Comparison of ENCODE assay signal across 10 cellular contexts in the genomic region with DNA sequence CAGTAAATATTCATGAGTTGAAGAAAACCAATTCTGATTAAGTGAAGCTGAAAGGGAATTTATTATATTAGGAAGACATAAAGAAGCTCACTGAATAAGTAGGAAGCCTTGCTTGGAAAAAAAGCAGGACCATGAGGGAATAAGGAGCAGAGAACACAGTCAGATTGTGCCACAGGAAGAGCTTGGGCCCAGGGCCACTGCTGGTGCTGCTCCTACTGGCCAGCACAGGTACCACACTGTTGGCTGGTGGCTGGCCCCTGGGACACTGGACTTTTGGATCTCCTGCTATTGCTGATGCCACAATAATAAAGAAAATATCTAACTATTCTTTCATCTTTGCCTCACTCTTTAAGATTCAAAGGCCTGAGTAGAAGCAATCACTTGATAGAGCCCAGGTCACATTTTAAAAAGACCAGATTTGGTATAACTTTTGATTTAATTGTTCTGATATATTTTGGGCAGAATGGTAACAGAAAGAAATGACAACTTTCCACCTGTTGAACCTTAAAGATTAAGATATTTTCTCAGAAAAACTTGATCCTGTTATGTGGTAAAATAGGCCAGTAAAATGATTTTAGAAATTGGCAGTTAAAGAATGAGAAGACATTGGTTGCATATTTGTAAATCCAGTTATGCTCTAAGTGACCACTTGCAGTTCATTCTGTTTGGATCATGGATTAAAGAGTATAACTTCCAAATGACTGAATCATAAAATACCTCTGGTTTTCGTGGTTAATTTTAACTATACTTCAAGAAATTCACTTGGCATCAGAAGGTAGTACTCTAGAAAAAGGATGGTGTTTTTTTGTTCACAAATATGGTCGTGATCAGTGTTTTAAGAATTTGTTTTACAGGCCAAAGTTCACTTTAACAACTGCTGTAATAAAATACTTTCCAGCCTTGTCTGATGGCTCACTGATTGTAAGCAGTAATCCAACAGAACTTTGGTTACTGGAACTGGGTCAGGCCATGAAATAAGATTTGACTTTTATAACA.
A peak's percentile ranks its signal among the peaks of the same experiment; 100 is the strongest.
DNase-seq lines count a peak whose midpoint lies in the region; ATAC-seq, FAIRE-seq and TF ChIP-seq lines count a peak whose summit lies in the region.
"Had no signal": no experiment of that assay in that cellular context is flagged by ENCODE, and none has a peak within 500 bp of the region (broad histone marks: within the 10 kb centered on the region; RNA-seq: fewer than 3 reads in every experiment).

No MANE protein-coding gene starts in this region.

- H3K4me1 Mint-ChIP-seq in activated T-cell treated with anti-CD3 and anti-CD28 coated beads, Interleukin-2, amount 50 U/mL, for 4 hours (ENCODE audit: low read depth), result no peaks in the 10 kb centered on the region
- H3K4me1 Mint-ChIP-seq in stimulated activated memory B cell treated with anti-CD40 and anti-IgM and Interleukin-4, amounts not matched to agents 10 μg/mL and 1 μg/mL and 100 μg/mL, for 72 hours, result no peaks in the 10 kb centered on the region

- H3K9me3 ChIP-seq in HepG2 (ENCODE audit: low read length), result no peaks in the 10 kb centered on the region

- no TSS peak for BruUV-seq in HepG2 (replicated peaks; lab: Mats Ljungman, UMichigan)

- ATAC-seq in HG03378 (IDR thresholded peaks at IDR 0.05; ENCODE audit: unreplicated experiment), result peak; percentile 55
- ATAC-seq in HepG2, result peak; percentile 99
- ATAC-seq in activated T-cell treated with anti-CD3 and anti-CD28 coated beads, Interleukin-2, amount 50 U/mL, for 4 hours, result no peak
- ATAC-seq in stimulated activated memory B cell treated with anti-CD40 and anti-IgM and Interleukin-4, amounts not matched to agents 10 μg/mL and 1 μg/mL and 100 μg/mL, for 72 hours, result no peak
- ATAC-seq: activated T-cell treated with anti-CD3 and anti-CD28 coated beads, Interleukin-2, amount 50 U/mL, for 72 hours had no signal

- TF ChIP-seq CTCF in HepG2 (CRISPR knock-in tag; IDR thresholded peaks at IDR 0.05), result peak; percentile 52

- no peak for FAIRE-seq in HepG2 (lab: Jason Lieb, UNC)
- FAIRE-seq: A204.1 had no signal

- no peak for TF ChIP-seq EP300 in HepG2 (IDR thresholded peaks at IDR 0.05; ENCODE audit: low read depth in 2 of 2, low read length in 2 of 2)
- no peak for TF ChIP-seq EP300 in HepG2 (CRISPR knock-in tag; IDR thresholded peaks at IDR 0.05; ENCODE audit: borderline replicate concordance)

- H3K4me2 ChIP-seq in HepG2 (ENCODE audit: low read depth, low read length), result no peak overlapping the region

- in situ Hi-C loops in HepG2 (cut with HindIII; ENCODE audit: extremely low pct_ligation_motif_present, low pct_unique_long_range_greater_than_20kb), result no loop called here

- H3K27ac Mint-ChIP-seq in stimulated activated memory B cell treated with anti-CD40 and anti-IgM and Interleukin-4, amounts not matched to agents 10 μg/mL and 1 μg/mL and 100 μg/mL, for 72 hours, result no peak overlapping the region
- H3K27ac Mint-ChIP-seq: activated T-cell treated with anti-CD3 and anti-CD28 coated beads, Interleukin-2, amount 50 U/mL, for 72 hours had no signal

- peaks cover 23% of the 10 kb centered on the region for H3K36me3 Mint-ChIP-seq in activated T-cell treated with anti-CD3 and anti-CD28 coated beads, Interleukin-2, amount 50 U/mL, for 4 hours (ENCODE audit: insufficient read depth)
- peaks cover 51% of the 10 kb centered on the region for H3K36me3 Mint-ChIP-seq in stimulated activated memory B cell treated with anti-CD40 and anti-IgM and Interleukin-4, amounts not matched to agents 10 μg/mL and 1 μg/mL and 100 μg/mL, for 72 hours

- H3K27me3 ChIP-seq in HepG2 (ENCODE audit: control insufficient read depth in 1 of 2, insufficient read depth in 2 of 2, low read length in 2 of 2), result no peaks in the 10 kb centered on the region

- no peaks in the 10 kb centered on the region for H3K9me3 Mint-ChIP-seq in activated T-cell treated with anti-CD3 and anti-CD28 coated beads, Interleukin-2, amount 50 U/mL, for 4 hours
- no peaks in the 10 kb centered on the region for H3K9me3 Mint-ChIP-seq in stimulated activated memory B cell treated with anti-CD40 and anti-IgM and Interleukin-4, amounts not matched to agents 10 μg/mL and 1 μg/mL and 100 μg/mL, for 72 hours
- H3K9me3 Mint-ChIP-seq: activated T-cell treated with anti-CD3 and anti-CD28 coated beads, Interleukin-2, amount 50 U/mL, for 72 hours had no signal

- CTCF ChIA-PET in HepG2 (lab: Yijun Ruan, JAX; ENCODE audit: low intra/inter-chr PET ratio, low total read pairs), result no interaction called here

- H3K79me2 ChIP-seq in HepG2 (ENCODE audit: insufficient read depth, low read length), result no peaks in the 10 kb centered on the region

- H3K4me3 Mint-ChIP-seq in activated T-cell treated with anti-CD3 and anti-CD28 coated beads, Interleukin-2, amount 50 U/mL, for 4 hours, result no peak overlapping the region
- H3K4me3 Mint-ChIP-seq in stimulated activated memory B cell treated with anti-CD40 and anti-IgM and Interleukin-4, amounts not matched to agents 10 μg/mL and 1 μg/mL and 100 μg/mL, for 72 hours, result no peak overlapping the region
- H3K4me3 Mint-ChIP-seq: activated T-cell treated with anti-CD3 and anti-CD28 coated beads, Interleukin-2, amount 50 U/mL, for 72 hours had no signal

- intact Hi-C loops in HepG2 (cut with micrococcal nuclease; ENCODE audit: unreplicated experiment), result no loop called here

- peaks cover 4 to 15% of the 10 kb centered on the region in 2 experiments; a peak in 2 of 5 replicates for H3K36me3 ChIP-seq in HepG2 (replicated peaks in 1 of 2; ENCODE audit: control insufficient read depth in 1 of 2, insufficient read depth in 2 of 2, low read length in 2 of 2)

- H2AFZ ChIP-seq in HepG2 (ENCODE audit: low read length), result no peak overlapping the region

- POLR2A ChIA-PET in HepG2 (lab: Yijun Ruan, JAX), result no interaction called here

- H3K9ac ChIP-seq in HepG2 (ENCODE audit: insufficient read depth, low read depth, low read length), result no peak overlapping the region

- H4K20me1 ChIP-seq in HepG2 (ENCODE audit: insufficient read depth, low read length), result no peaks in the 10 kb centered on the region

- H3K4me3 ChIP-seq in HepG2 (replicated peaks in 1 of 3; ENCODE audit: insufficient read depth in 1 of 3, low read depth in 2 of 3, low read length in 3 of 3), result no peak overlapping the region

- 0 out of 2 replicates have a peak, but pooled peaks have one; percentile 16 for TF ChIP-seq RAD21 in HepG2 (CRISPR knock-in tag; IDR thresholded peaks at IDR 0.05)

- TF ChIP-seq POLR2A in HepG2 (IDR thresholded peaks at IDR 0.05; ENCODE audit: insufficient read depth in 1 of 2, low read depth in 2 of 2, low read length in 2 of 2), result no peak

- H3K27me3 Mint-ChIP-seq in activated T-cell treated with anti-CD3 and anti-CD28 coated beads, Interleukin-2, amount 50 U/mL, for 4 hours (ENCODE audit: low read depth), result no peaks in the 10 kb centered on the region
- H3K27me3 Mint-ChIP-seq in stimulated activated memory B cell treated with anti-CD40 and anti-IgM and Interleukin-4, amounts not matched to agents 10 μg/mL and 1 μg/mL and 100 μg/mL, for 72 hours, result no peaks in the 10 kb centered on the region

- DNase-seq in DMS 273 (lab: John Stamatoyannopoulos, UW; ENCODE audit: unreplicated experiment) (peak; percentile 30), DMS 273 treated with DMSO at 0.1 percent for 48 hours (lab: John Stamatoyannopoulos, UW) (no peak), astrocyte of the hippocampus (ENCODE audit: low read depth, low spot score) (peak; percentile 86), HepG2 (ENCODE audit: low spot score) (peak; percentile 38)
- no peak for DNase-seq in stimulated activated CD4-positive, alpha-beta T cell treated with anti-CD3 and anti-CD28 coated beads, Interleukin-12 subunit alpha, Interleukin-12 subunit beta, amount 100 ng/mL, for 4 hours
- DNase-seq in activated T-cell treated with anti-CD3 and anti-CD28 coated beads, Interleukin-2, amount 50 U/mL, for 4 hours, result no peak

- 45% methylated on average over 2 of the region's 2 CpGs for WGBS in HepG2 (ENCODE audit: low lambda C conversion rate)

- H3K27ac ChIP-seq in HepG2 (ENCODE audit: extremely low read length, insufficient read depth, low read length), result no peak overlapping the region

- H3K4me1 ChIP-seq in HepG2 (ENCODE audit: insufficient read depth, low read length), result peaks cover 19% of the 10 kb centered on the region

TF ChIP-seq in HepG2, 621 proteins besides CTCF, POLR2A, EP300 and RAD21 (continues in another document):
- TF ChIP-seq RFX5 (IDR thresholded peaks at IDR 0.05; ENCODE audit: low read depth, low read length), result no peak
- no peak for TF ChIP-seq SETDB1 (CRISPR knock-in tag; IDR thresholded peaks at IDR 0.05; ENCODE audit: borderline replicate concordance)
- TF ChIP-seq WIZ (CRISPR knock-in tag; IDR thresholded peaks at IDR 0.05), result no peak
- TF ChIP-seq, protein P1, sequence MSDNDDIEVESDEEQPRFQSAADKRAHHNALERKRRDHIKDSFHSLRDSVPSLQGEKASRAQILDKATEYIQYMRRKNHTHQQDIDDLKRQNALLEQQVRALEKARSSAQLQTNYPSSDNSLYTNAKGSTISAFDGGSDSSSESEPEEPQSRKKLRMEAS (IDR thresholded peaks at IDR 0.05), result no peak
- no peak for TF ChIP-seq STAT5B (CRISPR knock-in tag; IDR thresholded peaks at IDR 0.05)
- TF ChIP-seq, protein P2, sequence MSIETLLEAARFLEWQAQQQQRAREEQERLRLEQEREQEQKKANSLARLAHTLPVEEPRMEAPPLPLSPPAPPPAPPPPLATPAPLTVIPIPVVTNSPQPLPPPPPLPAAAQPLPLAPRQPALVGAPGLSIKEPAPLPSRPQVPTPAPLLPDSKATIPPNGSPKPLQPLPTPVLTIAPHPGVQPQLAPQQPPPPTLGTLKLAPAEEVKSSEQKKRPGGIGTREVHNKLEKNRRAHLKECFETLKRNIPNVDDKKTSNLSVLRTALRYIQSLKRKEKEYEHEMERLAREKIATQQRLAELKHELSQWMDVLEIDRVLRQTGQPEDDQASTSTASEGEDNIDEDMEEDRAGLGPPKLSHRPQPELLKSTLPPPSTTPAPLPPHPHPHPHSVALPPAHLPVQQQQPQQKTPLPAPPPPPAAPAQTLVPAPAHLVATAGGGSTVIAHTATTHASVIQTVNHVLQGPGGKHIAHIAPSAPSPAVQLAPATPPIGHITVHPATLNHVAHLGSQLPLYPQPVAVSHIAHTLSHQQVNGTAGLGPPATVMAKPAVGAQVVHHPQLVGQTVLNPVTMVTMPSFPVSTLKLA (IDR thresholded peaks at IDR 0.05), result no peak
- no peak for TF ChIP-seq ZNF225 (CRISPR knock-in tag; IDR thresholded peaks at IDR 0.05)
- no peak for TF ChIP-seq NFYB (CRISPR knock-in tag; IDR thresholded peaks at IDR 0.05)
- TF ChIP-seq ZBTB7A (CRISPR knock-in tag; IDR thresholded peaks at IDR 0.05), result no peak
- peak; percentile 20; the same call in 1 of the 2 replicates for TF ChIP-seq STAG1 (CRISPR knock-in tag; IDR thresholded peaks at IDR 0.05)

Comparison
In these comparisons a context has a peak if more than half of its experiments do, and no peak if none do; other contexts are left out.
1. DNase-seq: peak in DMS 273 (single experiment), astrocyte of the hippocampus (single experiment) and HepG2 (single experiment); none in DMS 273 treated with DMSO at 0.1 percent for 48 hours (single experiment), stimulated activated CD4-positive, alpha-beta T cell treated with anti-CD3 and anti-CD28 coated beads, Interleukin-12 subunit alpha, Interleukin-12 subunit beta, amount 100 ng/mL, for 4 hours (single experiment) and activated T-cell treated with anti-CD3 and anti-CD28 coated beads, Interleukin-2, amount 50 U/mL, for 4 hours (single experiment).
2. ATAC-seq: peak in HG03378 (single experiment) and HepG2 (single experiment); none in activated T-cell treated with anti-CD3 and anti-CD28 coated beads, Interleukin-2, amount 50 U/mL, for 4 hours (0 of 2) and stimulated activated memory B cell treated with anti-CD40 and anti-IgM and Interleukin-4, amounts not matched to agents 10 μg/mL and 1 μg/mL and 100 μg/mL, for 72 hours (single experiment).